9 cellular contexts compared by ENCODE assay signal in the genomic region with DNA sequence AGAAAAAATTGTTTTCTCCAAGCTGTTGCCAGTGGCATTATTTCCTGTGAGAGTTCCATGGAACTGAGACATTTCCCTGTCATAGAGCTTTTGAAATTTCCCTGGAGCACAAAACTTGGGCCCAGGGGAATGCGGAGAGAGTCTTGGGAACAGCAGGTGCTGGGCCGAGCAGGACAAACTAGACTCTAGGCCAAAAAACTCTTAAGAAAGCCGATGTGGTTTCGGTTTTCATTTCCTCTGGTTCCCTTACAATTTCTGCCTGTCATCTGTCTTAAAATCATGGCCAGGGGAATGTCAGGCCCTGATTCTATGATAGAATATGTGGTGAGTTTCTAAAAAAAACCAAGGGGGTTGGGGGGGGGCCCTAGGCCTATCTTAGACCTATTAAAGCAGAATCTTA. TPM values are rescaled to one million over a fixed set of nuclear protein-coding genes. Genes with fewer than 3 reads are reported as not detected.
DNase-seq lines count a peak whose midpoint lies in the region; ATAC-seq, FAIRE-seq and TF ChIP-seq lines count a peak whose summit lies in the region.
"Had no signal": no experiment of that assay in that cellular context is flagged by ENCODE, and none has a peak within 500 bp of the region (broad histone marks: within the 10 kb centered on the region; RNA-seq: fewer than 3 reads in every experiment).

No MANE protein-coding gene starts in this region.

- WGBS in right cardiac atrium, result 60% methylated on average over 4 of the region's 4 CpGs

- peaks cover 49% of the 10 kb centered on the region for H3K4me1 Mint-ChIP-seq in activated B cell treated with CpG ODN at 0.5 μM for 24 hours

- CTCF ChIA-PET in activated B cell treated with CpG ODN at 0.5 μM for 24 hours (lab: Charles Lee), result interaction anchor here (0.7 kb wide), 1 partner anchor 22 kb away, joined by 3 read pairs; the partner anchor contains the start of gene EIF4EBP3

- peaks cover 19% of the 10 kb centered on the region for H3K4me1 ChIP-seq in right cardiac atrium (ENCODE audit: control insufficient read depth, insufficient read depth, low read length)
- peaks cover 16 to 27% of the 10 kb centered on the region in 2 donors for H3K4me1 ChIP-seq in mucosa of rectum (ENCODE audit: control insufficient read depth in 2 of 2, insufficient read depth in 2 of 2, low read length in 2 of 2)

- peak overlapping the region; percentile 93 for H3K27ac Mint-ChIP-seq in activated B cell treated with CpG ODN at 0.5 μM for 24 hours

- POLR2A ChIA-PET in activated B cell treated with CpG ODN at 0.5 μM for 24 hours (lab: Charles Lee), result interaction anchor here (1.3 to 1.4 kb wide), 2 partner anchors 22 to 168 kb away, joined by 4 to 5 read pairs; partner anchors contain the start of gene EIF4EBP3

- H3K9me3 ChIP-seq in right cardiac atrium (ENCODE audit: control insufficient read depth, low read length) (no peaks in the 10 kb centered on the region), mucosa of rectum (ENCODE audit: control insufficient read depth in 2 of 2, low read length in 2 of 2) (no peaks in the 10 kb centered on the region)

- DNase-seq in right cardiac atrium (no peak), left cardiac atrium (no peak), activated B cell treated with CpG ODN at 0.5 μM for 24 hours (no peak), DMS114 treated with DMSO at 0.1 percent for 48 hours (lab: John Stamatoyannopoulos, UW; ENCODE audit: unreplicated experiment) (no peak), urothelium cell line (ENCODE audit: low spot score) (no peak)

- ATAC-seq in right cardiac atrium (no peak), left cardiac atrium (no peak), activated B cell treated with CpG ODN at 0.5 μM for 24 hours (ENCODE audit: low read depth) (no peak), GM18873 (IDR thresholded peaks at IDR 0.05; ENCODE audit: low FRiP score, unreplicated experiment) (no peak), GM18867 (IDR thresholded peaks at IDR 0.05; ENCODE audit: unreplicated experiment) (no peak)
- ATAC-seq: esophagus mucosa had no signal

- no peak overlapping the region for H3K4me3 ChIP-seq in right cardiac atrium (ENCODE audit: low read length)
- peak overlapping the region in 1 of 2 donors; percentile 20 for H3K4me3 ChIP-seq in mucosa of rectum (ENCODE audit: low read length in 2 of 2)

- H3K27ac ChIP-seq in right cardiac atrium (ENCODE audit: low read length) (peak overlapping the region; percentile 5), mucosa of rectum (ENCODE audit: low read depth in 2 of 2, low read length in 2 of 2) (peak overlapping the region; percentile 38 to 64)

- H3K27me3 ChIP-seq in right cardiac atrium (ENCODE audit: control insufficient read depth, insufficient read depth), result no peaks in the 10 kb centered on the region
- H3K27me3 ChIP-seq in mucosa of rectum (ENCODE audit: control insufficient read depth in 2 of 2, insufficient read depth in 2 of 2, low read length in 2 of 2), result no peaks in the 10 kb centered on the region

- no peak for TF ChIP-seq CTCF in activated B cell treated with CpG ODN at 0.5 μM for 24 hours (IDR thresholded peaks at IDR 0.05)

- peaks cover 38% of the 10 kb centered on the region for H3K36me3 Mint-ChIP-seq in activated B cell treated with CpG ODN at 0.5 μM for 24 hours (ENCODE audit: low read depth)

- H3K9me3 Mint-ChIP-seq in activated B cell treated with CpG ODN at 0.5 μM for 24 hours, result no peaks in the 10 kb centered on the region

- H3K27me3 Mint-ChIP-seq in activated B cell treated with CpG ODN at 0.5 μM for 24 hours, result no peaks in the 10 kb centered on the region

- intact Hi-C loops in right cardiac atrium (cut with DNase I) (loop anchor here in 3 of 4 donors (5.0 to 10.0 kb wide), 2 partner anchors 63 to 66 kb away; partner anchors contain the start of genes CD14 (in 3 of the 3) and TMCO6 (in 1 of the 3)), left cardiac atrium (cut with DNase I) (loop anchor here (5.0 to 10.0 kb wide), 2 partner anchors 63 to 76 kb away; partner anchors contain the start of genes CD14 (in 1 of the 2), IK (in 1 of the 2) and NDUFA2 (in 1 of the 2)), activated B cell treated with CpG ODN at 0.5 μM for 24 hours (cut with micrococcal nuclease) (no loop called here)

- peak overlapping the region; percentile 68 for H3K4me3 Mint-ChIP-seq in activated B cell treated with CpG ODN at 0.5 μM for 24 hours

- H3K36me3 ChIP-seq in mucosa of rectum (ENCODE audit: control insufficient read depth in 2 of 2, insufficient read depth in 2 of 2, low read length in 2 of 2), result peaks cover 22 to 34% of the 10 kb centered on the region in 2 donors

- no peak for FAIRE-seq in urothelium cell line (lab: Jason Lieb, UNC)

- no peak overlapping the region for H3K9ac ChIP-seq in mucosa of rectum (ENCODE audit: low read depth in 1 of 2, low read length in 2 of 2)

RNA-seq across cellular contexts. Expression of gene SLC35A4, which starts 4.6 kb away (rescaled TPM):
- total RNA-seq in right cardiac atrium (10 to 100 TPM; 58.2 to 77.3 (median 71.0) TPM), left cardiac atrium (10 to 100 TPM; 70.3 to 79.3 TPM), activated B cell treated with CpG ODN at 0.5 μM for 24 hours (76.0 and 77.9 TPM in 2 replicates)
- polyA plus RNA-seq in right cardiac atrium, result 44.6 TPM

RNA-seq across cellular contexts. Expression of gene APBB3, which starts 4.8 kb away (rescaled TPM):
- total RNA-seq in right cardiac atrium (10 to 100 TPM; 13.2 to 19.2 (median 16.0) TPM), left cardiac atrium (10 to 100 TPM; 11.4 to 14.3 TPM), activated B cell treated with CpG ODN at 0.5 μM for 24 hours (36.0 and 37.5 TPM in 2 replicates)
- 16.7 TPM for polyA plus RNA-seq in right cardiac atrium

RNA-seq across cellular contexts. Expression of gene SRA1, which starts 11.9 kb away (rescaled TPM):
- total RNA-seq in right cardiac atrium (10 to 100 TPM; 25.9 to 32.7 (median 28.2) TPM), left cardiac atrium (10 to 100 TPM; 24.9 to 37.4 TPM), activated B cell treated with CpG ODN at 0.5 μM for 24 hours (41.1 and 41.8 TPM in 2 replicates)
- polyA plus RNA-seq in right cardiac atrium, result 31.1 TPM

RNA-seq across cellular contexts. Expression of gene EIF4EBP3, which starts 21.7 kb away (rescaled TPM):
- total RNA-seq in right cardiac atrium (10 to 100 TPM; 11.2 to 24.0 (median 13.2) TPM), left cardiac atrium (10 to 100 TPM in 1 of 2 donors, 1 to 10 TPM in 1; 8.8 to 11.5 TPM), activated B cell treated with CpG ODN at 0.5 μM for 24 hours (14.4 and 18.2 TPM in 2 replicates)
- 24.6 TPM for polyA plus RNA-seq in right cardiac atrium
